8 cellular contexts compared by ENCODE assay signal in the genomic region with DNA sequence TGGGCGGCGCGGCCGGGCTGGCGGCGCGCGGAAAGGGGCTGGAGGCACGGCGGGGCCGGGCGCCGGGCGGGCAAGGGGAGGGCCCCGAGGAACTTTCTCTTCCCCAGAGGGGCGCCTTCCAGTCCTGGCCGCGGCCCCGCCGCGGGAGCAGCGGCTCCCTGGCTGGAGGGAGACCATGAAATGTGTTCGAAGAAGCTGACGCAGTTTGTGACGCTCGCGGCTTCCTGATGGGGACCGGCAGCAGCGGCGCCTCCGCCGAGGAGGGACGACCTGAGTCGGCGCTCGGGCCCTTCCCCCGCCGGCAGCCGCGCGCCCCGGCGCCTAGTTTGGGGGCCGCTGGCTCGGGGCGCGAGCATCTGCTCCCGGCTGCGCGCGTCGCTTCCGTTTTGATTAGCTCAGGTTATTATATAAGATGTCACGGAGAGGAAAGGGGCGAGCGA. TPM values are rescaled to one million over a fixed set of nuclear protein-coding genes. Genes with fewer than 3 reads are reported as not detected.
DNase-seq lines count a peak whose midpoint lies in the region; ATAC-seq and TF ChIP-seq lines count a peak whose summit lies in the region.

No MANE protein-coding gene starts in this region.

- H3K4me3 ChIP-seq in left ventricle myocardium inferior (peak overlapping the region; percentile 96), prostate gland (peak overlapping the region; percentile 88 to 89), urinary bladder (ENCODE audit: low read depth, low read length) (peak overlapping the region; percentile 99)

- peak; percentile 57 for ATAC-seq in GM19395 (IDR thresholded peaks at IDR 0.05; ENCODE audit: unreplicated experiment)
- peak; percentile 50 for ATAC-seq in HG03521 (IDR thresholded peaks at IDR 0.05; ENCODE audit: unreplicated experiment)
- peak; percentile 68 for ATAC-seq in SK-N-SH treated with all-trans-retinoic acid at 6 μM for 48 hours

- TF ChIP-seq POLR2A in prostate gland (IDR thresholded peaks at IDR 0.05), result no peak

- intact Hi-C loops in left ventricle myocardium inferior (cut with micrococcal nuclease), result no loop called here
- intact Hi-C loops in prostate gland (cut with DNase I), result loop anchor here (2.0 to 10.0 kb wide), 2 partner anchors 58 to 248 kb away; partner anchors contain the start of gene PCGF5

- TF ChIP-seq CTCF in left ventricle myocardium inferior (IDR thresholded peaks at IDR 0.05; ENCODE audit: borderline replicate concordance) (no peak), prostate gland (IDR thresholded peaks at IDR 0.05) (no peak)

- H3K36me3 ChIP-seq in left ventricle myocardium inferior (no peaks in the 10 kb centered on the region), prostate gland (no peaks in the 10 kb centered on the region), urinary bladder (ENCODE audit: insufficient read depth) (no peaks in the 10 kb centered on the region)

- no peaks in the 10 kb centered on the region for H3K27me3 ChIP-seq in left ventricle myocardium inferior (ENCODE audit: low read depth)
- no peaks in the 10 kb centered on the region for H3K27me3 ChIP-seq in prostate gland (replicated peaks; ENCODE audit: insufficient read depth)

- 0 to 1% (median 0%) methylated on average over 37 to 56 of the region's 56 CpGs for WGBS in adipose tissue, 3 donors
- under 1% methylated on average over 22 of the region's 56 CpGs for WGBS in prostate gland
- under 1% methylated on average over 56 of the region's 56 CpGs for WGBS in urinary bladder

- peak; percentile 70 for DNase-seq in COLO668 (lab: John Stamatoyannopoulos, UW; ENCODE audit: unreplicated experiment)
- peak; percentile 65 for DNase-seq in left ventricle myocardium inferior
- DNase-seq in prostate gland (ENCODE audit: low spot score), result peak; percentile 39

- peaks cover 45% of the 10 kb centered on the region for H3K4me1 ChIP-seq in left ventricle myocardium inferior
- no peaks in the 10 kb centered on the region for H3K4me1 ChIP-seq in prostate gland (replicated peaks)
- no peaks in the 10 kb centered on the region for H3K4me1 ChIP-seq in urinary bladder (ENCODE audit: insufficient read depth)

- H3K27ac ChIP-seq in adipose tissue (ENCODE audit: low read depth, low read length) (peak overlapping the region; percentile 97), left ventricle myocardium inferior (replicated peaks) (peak overlapping the region; percentile 97), prostate gland (peak overlapping the region; percentile 94 to 95), urinary bladder (ENCODE audit: low read depth) (peak overlapping the region; percentile 99)

- no peaks in the 10 kb centered on the region for H3K9me3 ChIP-seq in left ventricle myocardium inferior (replicated peaks)
- H3K9me3 ChIP-seq in prostate gland, result no peaks in the 10 kb centered on the region

TF ChIP-seq in SK-N-SH treated with all-trans-retinoic acid at 6 μM for 48 hours, 23 proteins besides CTCF, POLR2A, EP300 and RAD21:
- TF ChIP-seq TOX (CRISPR knock-in tag; IDR thresholded peaks at IDR 0.05; ENCODE audit: borderline replicate concordance) (no peak), ZFP3 (CRISPR knock-in tag; IDR thresholded peaks at IDR 0.05) (no peak), ZC3H10 (CRISPR knock-in tag; IDR thresholded peaks at IDR 0.05) (no peak), ESRRG (CRISPR knock-in tag; IDR thresholded peaks at IDR 0.05) (no peak), POU6F1 (CRISPR knock-in tag; IDR thresholded peaks at IDR 0.05; ENCODE audit: borderline replicate concordance, low read depth) (no peak), OSR1 (CRISPR knock-in tag; IDR thresholded peaks at IDR 0.05) (no peak), CREB5 (CRISPR knock-in tag; IDR thresholded peaks at IDR 0.05; ENCODE audit: low read depth) (no peak), ZNF565 (CRISPR knock-in tag; conservative IDR thresholded peaks at IDR 0.05; ENCODE audit: low read depth) (no peak), ZNF70 (CRISPR knock-in tag; IDR thresholded peaks at IDR 0.05) (no peak), RARB (CRISPR knock-in tag; IDR thresholded peaks at IDR 0.05) (no peak), SNAI2 (CRISPR knock-in tag; IDR thresholded peaks at IDR 0.05) (no peak), PATZ1 (CRISPR knock-in tag; IDR thresholded peaks at IDR 0.05; ENCODE audit: borderline replicate concordance) (no peak), ZFP30 (CRISPR knock-in tag; IDR thresholded peaks at IDR 0.05) (no peak)
- TF ChIP-seq, protein P1, sequence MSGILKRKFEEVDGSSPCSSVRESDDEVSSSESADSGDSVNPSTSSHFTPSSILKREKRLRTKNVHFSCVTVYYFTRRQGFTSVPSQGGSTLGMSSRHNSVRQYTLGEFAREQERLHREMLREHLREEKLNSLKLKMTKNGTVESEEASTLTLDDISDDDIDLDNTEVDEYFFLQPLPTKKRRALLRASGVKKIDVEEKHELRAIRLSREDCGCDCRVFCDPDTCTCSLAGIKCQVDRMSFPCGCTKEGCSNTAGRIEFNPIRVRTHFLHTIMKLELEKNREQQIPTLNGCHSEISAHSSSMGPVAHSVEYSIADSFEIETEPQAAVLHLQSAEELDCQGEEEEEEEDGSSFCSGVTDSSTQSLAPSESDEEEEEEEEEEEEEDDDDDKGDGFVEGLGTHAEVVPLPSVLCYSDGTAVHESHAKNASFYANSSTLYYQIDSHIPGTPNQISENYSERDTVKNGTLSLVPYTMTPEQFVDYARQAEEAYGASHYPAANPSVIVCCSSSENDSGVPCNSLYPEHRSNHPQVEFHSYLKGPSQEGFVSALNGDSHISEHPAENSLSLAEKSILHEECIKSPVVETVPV (CRISPR knock-in tag; IDR thresholded peaks at IDR 0.05), result no peak
- TF ChIP-seq, protein P2, sequence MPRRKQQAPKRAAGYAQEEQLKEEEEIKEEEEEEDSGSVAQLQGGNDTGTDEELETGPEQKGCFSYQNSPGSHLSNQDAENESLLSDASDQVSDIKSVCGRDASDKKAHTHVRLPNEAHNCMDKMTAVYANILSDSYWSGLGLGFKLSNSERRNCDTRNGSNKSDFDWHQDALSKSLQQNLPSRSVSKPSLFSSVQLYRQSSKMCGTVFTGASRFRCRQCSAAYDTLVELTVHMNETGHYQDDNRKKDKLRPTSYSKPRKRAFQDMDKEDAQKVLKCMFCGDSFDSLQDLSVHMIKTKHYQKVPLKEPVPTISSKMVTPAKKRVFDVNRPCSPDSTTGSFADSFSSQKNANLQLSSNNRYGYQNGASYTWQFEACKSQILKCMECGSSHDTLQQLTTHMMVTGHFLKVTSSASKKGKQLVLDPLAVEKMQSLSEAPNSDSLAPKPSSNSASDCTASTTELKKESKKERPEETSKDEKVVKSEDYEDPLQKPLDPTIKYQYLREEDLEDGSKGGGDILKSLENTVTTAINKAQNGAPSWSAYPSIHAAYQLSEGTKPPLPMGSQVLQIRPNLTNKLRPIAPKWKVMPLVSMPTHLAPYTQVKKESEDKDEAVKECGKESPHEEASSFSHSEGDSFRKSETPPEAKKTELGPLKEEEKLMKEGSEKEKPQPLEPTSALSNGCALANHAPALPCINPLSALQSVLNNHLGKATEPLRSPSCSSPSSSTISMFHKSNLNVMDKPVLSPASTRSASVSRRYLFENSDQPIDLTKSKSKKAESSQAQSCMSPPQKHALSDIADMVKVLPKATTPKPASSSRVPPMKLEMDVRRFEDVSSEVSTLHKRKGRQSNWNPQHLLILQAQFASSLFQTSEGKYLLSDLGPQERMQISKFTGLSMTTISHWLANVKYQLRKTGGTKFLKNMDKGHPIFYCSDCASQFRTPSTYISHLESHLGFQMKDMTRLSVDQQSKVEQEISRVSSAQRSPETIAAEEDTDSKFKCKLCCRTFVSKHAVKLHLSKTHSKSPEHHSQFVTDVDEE (CRISPR knock-in tag; IDR thresholded peaks at IDR 0.05), result no peak

RNA-seq across cellular contexts. Expression of gene PCGF5, which starts 57.2 kb away (rescaled TPM):
- polyA plus RNA-seq in adipose tissue (10 to 100 TPM; 12.5 to 30.4 (median 21.0) TPM), urinary bladder (20.3 TPM)
- total RNA-seq in left ventricle myocardium inferior (61.0 TPM), prostate gland (10 to 100 TPM; 35.7 to 41.3 TPM), urinary bladder (51.2 TPM)

Comparison
In these comparisons a context has a peak if more than half of its experiments do, and no peak if none do; other contexts are left out.
1. Peak in every context shown above with its lines: DNase-seq, ATAC-seq, H3K4me3 ChIP-seq and H3K27ac ChIP-seq.